In genomic region chr4:169150806-169151205, GRCh38 we compare ENCODE assay signal across 27 cellular contexts.
"Had no signal": no experiment of that assay in that cellular context is flagged by ENCODE, and none has a peak within 500 bp of the region (broad histone marks: within the 10 kb centered on the region; RNA-seq: fewer than 3 reads in every experiment).

No MANE protein-coding gene starts in this region.

- H3K27me3 ChIP-seq: ascending aorta, cardiac muscle cell, MG63, Peyer's patch, SJCRH30 had no signal

- H3K27ac Mint-ChIP-seq: activated CD8-positive, alpha-beta T cell treated with anti-CD3 and anti-CD28 coated beads, Interleukin-2, amount 10 ng/mL, durations not matched to agents 7 days and 5 days; activated naive CD4-positive, alpha-beta T cell treated with anti-CD3 and anti-CD28 coated beads, Interleukin-2, amount 50 U/mL, for 24 hours; activated T-cell treated with anti-CD3 and anti-CD28 coated beads, Interleukin-2, amount 50 U/mL, for 24 hours; activated T-helper 1 cell treated with anti-CD3 and anti-CD28 coated beads, Interleukin-12 subunit alpha, Interleukin-12 subunit beta, Interleukin-2, Interleukin-4 antibody, amounts not matched to agents 30 ng/mL and 10 ng/mL and 1 ng/mL, durations not matched to agents 14 hours and 24 hours and 36 hours; brain; T-helper 1 cell treated with Interleukin-12 subunit alpha and Interleukin-12 subunit beta and Interleukin-4 antibody, amounts not matched to agents 30 μg/mL and 1 μg/mL, for 36 hours; WTC11 had no signal

- DNase-seq: activated CD4-positive, alpha-beta T cell treated with anti-CD3 and anti-CD28 coated beads for 48 hours; activated CD4-positive, alpha-beta T cell treated with anti-CD3 and anti-CD28 coated beads, Interleukin-2, amount 50 U/mL, for 4 hours; activated CD4-positive, CD25-positive, alpha-beta regulatory T cell treated with anti-CD3 and anti-CD28 coated beads, Interleukin-2, amount 50 U/mL, for 72 hours; activated CD8-positive, alpha-beta T cell treated with anti-CD3 and anti-CD28 coated beads, Interleukin-2, amount 10 ng/mL, durations not matched to agents 7 days and 5 days; activated effector memory CD4-positive, alpha-beta T cell treated with Interleukin-2 at 50 U/mL for 16 hours; activated naive CD4-positive, alpha-beta T cell; activated T-cell treated with anti-CD3 and anti-CD28 coated beads, Interleukin-2, amount 50 U/mL, for 24 hours; amniotic stem cell; MG63; MV-4-11; NCI-H1092 treated with DMSO at 0.1 percent for 48 hours; NCI-H1417 treated with DMSO at 0.1 percent for 48 hours; NCI-H1694; NCI-H2029 treated with DMSO at 0.1 percent for 48 hours; NCI-H510A treated with DMSO at 0.1 percent for 48 hours; NCI-H69; Peyer's patch; Right ventricle myocardium superior; SJCRH30 had no signal

- H3K9me3 ChIP-seq: ascending aorta, MG63, Peyer's patch, SJCRH30 had no signal

- H3K4me1 Mint-ChIP-seq: activated naive CD4-positive, alpha-beta T cell treated with anti-CD3 and anti-CD28 coated beads, Interleukin-2, amount 50 U/mL, for 24 hours had no signal

- H3K27me3 Mint-ChIP-seq: activated T-cell treated with anti-CD3 and anti-CD28 coated beads, Interleukin-2, amount 50 U/mL, for 24 hours; brain had no signal

- H3K27ac ChIP-seq: ascending aorta, cardiac muscle cell, Peyer's patch, RWPE1, SJCRH30 had no signal

- H3K36me3 Mint-ChIP-seq: activated naive CD4-positive, alpha-beta T cell treated with anti-CD3 and anti-CD28 coated beads, Interleukin-2, amount 50 U/mL, for 24 hours had no signal

- H3K4me3 ChIP-seq: ascending aorta, cardiac muscle cell, MG63, Peyer's patch, SJCRH30 had no signal

- H3K4me1 ChIP-seq: ascending aorta, SJCRH30 had no signal

- H3K36me3 ChIP-seq: cardiac muscle cell, SJCRH30 had no signal

- H3K4me3 Mint-ChIP-seq: activated CD8-positive, alpha-beta T cell treated with anti-CD3 and anti-CD28 coated beads, Interleukin-2, amount 10 ng/mL, durations not matched to agents 7 days and 5 days; activated naive CD4-positive, alpha-beta T cell treated with anti-CD3 and anti-CD28 coated beads, Interleukin-2, amount 50 U/mL, for 24 hours; activated T-cell treated with anti-CD3 and anti-CD28 coated beads, Interleukin-2, amount 50 U/mL, for 24 hours; activated T-helper 1 cell treated with anti-CD3 and anti-CD28 coated beads, Interleukin-12 subunit alpha, Interleukin-12 subunit beta, Interleukin-2, Interleukin-4 antibody, amounts not matched to agents 30 ng/mL and 10 ng/mL and 1 ng/mL, durations not matched to agents 14 hours and 24 hours and 36 hours; brain; T-helper 1 cell treated with Interleukin-12 subunit alpha and Interleukin-12 subunit beta and Interleukin-4 antibody, amounts not matched to agents 30 μg/mL and 1 μg/mL, for 36 hours; WTC11 had no signal

- H3K9me3 Mint-ChIP-seq: activated naive CD4-positive, alpha-beta T cell treated with anti-CD3 and anti-CD28 coated beads, Interleukin-2, amount 50 U/mL, for 24 hours; activated T-cell treated with anti-CD3 and anti-CD28 coated beads, Interleukin-2, amount 50 U/mL, for 24 hours; activated T-helper 1 cell treated with anti-CD3 and anti-CD28 coated beads, Interleukin-12 subunit alpha, Interleukin-12 subunit beta, Interleukin-2, Interleukin-4 antibody, amounts not matched to agents 30 ng/mL and 10 ng/mL and 1 ng/mL, durations not matched to agents 14 hours and 24 hours and 36 hours; brain; T-helper 1 cell treated with Interleukin-12 subunit alpha and Interleukin-12 subunit beta and Interleukin-4 antibody, amounts not matched to agents 30 μg/mL and 1 μg/mL, for 36 hours; WTC11 had no signal

- ATAC-seq: activated CD8-positive, alpha-beta T cell treated with anti-CD3 and anti-CD28 coated beads, Interleukin-2, amount 10 ng/mL, durations not matched to agents 7 days and 5 days; WTC11 had no signal
